3 cellular contexts compared by ENCODE assay signal in the genomic region with DNA sequence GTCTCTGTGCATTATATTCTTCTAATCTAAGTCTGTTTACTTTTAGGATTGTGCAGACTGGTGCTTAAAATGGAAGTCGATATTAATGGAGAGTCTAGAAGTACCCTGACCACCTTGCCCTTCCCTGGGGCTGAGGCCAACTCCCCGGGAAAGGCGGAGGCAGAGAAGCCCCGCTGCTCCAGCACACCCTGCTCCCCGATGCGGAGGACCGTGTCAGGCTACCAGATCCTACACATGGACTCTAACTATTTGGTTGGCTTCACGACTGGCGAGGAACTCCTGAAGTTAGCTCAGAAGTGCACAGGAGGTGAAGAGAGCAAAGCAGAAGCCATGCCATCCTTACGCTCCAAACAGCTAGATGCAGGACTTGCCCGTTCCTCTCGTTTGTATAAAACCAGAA.
"Had no signal": no experiment of that assay in that cellular context is flagged by ENCODE, and none has a peak within 500 bp of the region (broad histone marks: within the 10 kb centered on the region; RNA-seq: fewer than 3 reads in every experiment).

No MANE protein-coding gene starts in this region.

- DNase-seq: GDM1, GF-D8 had no signal

- H3K4me3 ChIP-seq: GM12878 had no signal
